ENCODE assay signal across 8 cellular contexts in genomic region chr2:62194558-62195420, GRCh38. TPM values are rescaled to one million over a fixed set of nuclear protein-coding genes. Genes with fewer than 3 reads are reported as not detected.
DNase-seq lines count a peak whose midpoint lies in the region; ATAC-seq and TF ChIP-seq lines count a peak whose summit lies in the region.

No MANE protein-coding gene starts in this region.

- in situ Hi-C loops in GM13977 (cut with MboI; ENCODE audit: low pct_unique_long_range_greater_than_20kb, low sequenced_read_pairs, unreplicated experiment) = no loop called here

- CTCF ChIA-PET in activated CD4-positive, alpha-beta memory T cell treated with anti-CD3 and anti-CD28 coated beads, Interleukin-2, amount 10 ng/mL, durations not matched to agents 7 days and 5 days (lab: Charles Lee) = interaction anchor here (0.7 kb wide), 1 partner anchor 316 kb away, joined by 4 read pairs; no protein-coding TSS in a partner anchor

- no peak for ATAC-seq in GM18498 (IDR thresholded peaks at IDR 0.05; ENCODE audit: unreplicated experiment)

- POLR2A ChIA-PET in activated CD4-positive, alpha-beta memory T cell treated with anti-CD3 and anti-CD28 coated beads, Interleukin-2, amount 10 ng/mL, durations not matched to agents 7 days and 5 days (lab: Charles Lee) = interaction anchor here (1.0 to 2.0 kb wide), 8 partner anchors 10 to 285 kb away, joined by 3 to 5 read pairs (median 4); no protein-coding TSS in a partner anchor

- peak overlapping the region; percentile 69 for H3K4me3 Mint-ChIP-seq in activated CD4-positive, alpha-beta memory T cell treated with anti-CD3 and anti-CD28 coated beads, Interleukin-2, amount 10 ng/mL, durations not matched to agents 7 days and 5 days

- H3K27ac ChIP-seq in left ventricle myocardium inferior (replicated peaks) = peak overlapping the region; percentile 96

- no peaks in the 10 kb centered on the region for H3K9me3 ChIP-seq in left ventricle myocardium inferior (replicated peaks)

- peak overlapping the region; percentile 82 for H3K27ac Mint-ChIP-seq in activated CD4-positive, alpha-beta memory T cell treated with anti-CD3 and anti-CD28 coated beads, Interleukin-2, amount 10 ng/mL, durations not matched to agents 7 days and 5 days

- peaks cover 6% of the 10 kb centered on the region for H3K27me3 Mint-ChIP-seq in activated CD4-positive, alpha-beta memory T cell treated with anti-CD3 and anti-CD28 coated beads, Interleukin-2, amount 10 ng/mL, durations not matched to agents 7 days and 5 days

- no peaks in the 10 kb centered on the region for H3K27me3 ChIP-seq in left ventricle myocardium inferior (ENCODE audit: low read depth)

- intact Hi-C loops in left ventricle myocardium inferior (cut with micrococcal nuclease) = loop anchor here (10.0 kb wide), 1 partner anchor 210 kb away; no protein-coding TSS in a partner anchor

- H3K36me3 ChIP-seq in left ventricle myocardium inferior = no peaks in the 10 kb centered on the region

- DNase-seq in activated CD4-positive, alpha-beta memory T cell treated with anti-CD3 and anti-CD28 coated beads, Interleukin-2, amount 10 ng/mL, durations not matched to agents 7 days and 5 days = no peak
- DNase-seq in left ventricle myocardium inferior = no peak
- DNase-seq in skeletal muscle cell (ENCODE audit: low read depth) = no peak
- DNase-seq in MV-4-11 (lab: John Stamatoyannopoulos, UW) = no peak
- DNase-seq in GM13977 (ENCODE audit: low spot score) = no peak
- DNase-seq in DMS53 (lab: John Stamatoyannopoulos, UW) = no peak

- peaks cover 9% of the 10 kb centered on the region for H3K36me3 Mint-ChIP-seq in activated CD4-positive, alpha-beta memory T cell treated with anti-CD3 and anti-CD28 coated beads, Interleukin-2, amount 10 ng/mL, durations not matched to agents 7 days and 5 days (ENCODE audit: low read depth)

- peak; percentile 5 for TF ChIP-seq POLR2A in GM10847 (IDR thresholded peaks at IDR 0.05; ENCODE audit: extremely low read depth, insufficient read length)

- peaks cover 21% of the 10 kb centered on the region for H3K4me1 Mint-ChIP-seq in activated CD4-positive, alpha-beta memory T cell treated with anti-CD3 and anti-CD28 coated beads, Interleukin-2, amount 10 ng/mL, durations not matched to agents 7 days and 5 days

- peaks cover 56% of the 10 kb centered on the region for H3K4me1 ChIP-seq in left ventricle myocardium inferior

- H3K4me3 ChIP-seq in left ventricle myocardium inferior = peak overlapping the region; percentile 97
- H3K4me3 ChIP-seq in skeletal muscle cell (ENCODE audit: low read depth, low read length) = peak overlapping the region; percentile 82

- no peaks in the 10 kb centered on the region for H3K9me3 Mint-ChIP-seq in activated CD4-positive, alpha-beta memory T cell treated with anti-CD3 and anti-CD28 coated beads, Interleukin-2, amount 10 ng/mL, durations not matched to agents 7 days and 5 days

- TF ChIP-seq CTCF in left ventricle myocardium inferior (IDR thresholded peaks at IDR 0.05; ENCODE audit: borderline replicate concordance) = no peak
- TF ChIP-seq CTCF in GM13977 (IDR thresholded peaks at IDR 0.05; ENCODE audit: extremely low read depth, insufficient read depth, missing control alignments) = no peak

RNA-seq across cellular contexts. Expression of gene B3GNT2, which starts 1.1 kb away (rescaled TPM):
- 10 to 100 TPM; 28.3 to 29.1 TPM for total RNA-seq in activated CD4-positive, alpha-beta memory T cell treated with anti-CD3 and anti-CD28 coated beads, Interleukin-2, amount 10 ng/mL, durations not matched to agents 7 days and 5 days
- total RNA-seq in left ventricle myocardium inferior = 16.8 TPM
